Comparison of ENCODE assay signal across 7 cellular contexts in genomic region chr9:136484153-136485048, GRCh38. TPM values are rescaled to one million over a fixed set of nuclear protein-coding genes. Genes with fewer than 3 reads are reported as not detected.
DNase-seq lines count a peak whose midpoint lies in the region; ATAC-seq, FAIRE-seq and TF ChIP-seq lines count a peak whose summit lies in the region.

No MANE protein-coding gene starts in this region.

- TF ChIP-seq POLR2A in NB4 (IDR thresholded peaks at IDR 0.05; ENCODE audit: extremely low read depth, insufficient read length): no peak

- H3K27ac ChIP-seq in astrocyte (ENCODE audit: low read depth, low read length) (no peak overlapping the region), layer of hippocampus (ENCODE audit: low read depth, low read length) (peak overlapping the region; percentile 100), thoracic aorta (peak overlapping the region; percentile 100)

- peak overlapping the region; percentile 94 for H2AFZ ChIP-seq in astrocyte (ENCODE audit: low read depth, low read length)

- H3K9me3 ChIP-seq in astrocyte (ENCODE audit: insufficient read depth, low read depth, low read length) (no peaks in the 10 kb centered on the region), thoracic aorta (no peaks in the 10 kb centered on the region)

- H3K36me3 ChIP-seq in astrocyte (ENCODE audit: insufficient read depth, low read length) (peaks cover 5% of the 10 kb centered on the region), thoracic aorta (no peaks in the 10 kb centered on the region)

- H3K9ac ChIP-seq in astrocyte (ENCODE audit: low read length): peak overlapping the region; percentile 91

- peak overlapping the region; percentile 66 for H3K27ac Mint-ChIP-seq in astrocyte (ENCODE audit: unreplicated experiment)

- peak; percentile 17 for DNase-seq in NB4 (ENCODE audit: low read depth)
- DNase-seq in astrocyte (ENCODE audit: low read depth): no peak
- no peak for DNase-seq in thoracic aorta (ENCODE audit: low spot score)
- DNase-seq in germinal center (ENCODE audit: low spot score): no peak

- peaks cover 33% of the 10 kb centered on the region for H3K79me2 ChIP-seq in astrocyte (ENCODE audit: insufficient read depth, low read length)

- TF ChIP-seq CTCF in NB4 (IDR thresholded peaks at IDR 0.05; ENCODE audit: low read depth, low read length) (no peak), astrocyte (IDR thresholded peaks at IDR 0.05; ENCODE audit: insufficient read depth, low read depth, low read length) (no peak), thoracic aorta (IDR thresholded peaks at IDR 0.05) (no peak)

- no peaks in the 10 kb centered on the region for H3K36me3 Mint-ChIP-seq in astrocyte (ENCODE audit: low read depth, unreplicated experiment)

- H4K20me1 ChIP-seq in astrocyte (ENCODE audit: insufficient read depth, low read length): peaks cover 36% of the 10 kb centered on the region

- ATAC-seq in thoracic aorta (ENCODE audit: insufficient number of reproducible peaks, low FRiP score, low read depth): no peak
- no peak for ATAC-seq in HG03196 (IDR thresholded peaks at IDR 0.05; ENCODE audit: unreplicated experiment)

- H3K4me1 Mint-ChIP-seq in astrocyte (ENCODE audit: low read depth, unreplicated experiment): peaks cover 6% of the 10 kb centered on the region

- H3K4me1 ChIP-seq in astrocyte (ENCODE audit: insufficient read depth, low read length) (peaks cover 12% of the 10 kb centered on the region), thoracic aorta (ENCODE audit: control insufficient read depth in 1 of 2, low read depth in 2 of 2) (peaks cover 12 to 32% of the 10 kb centered on the region in 2 donors)

- H3K9me3 Mint-ChIP-seq in astrocyte (ENCODE audit: unreplicated experiment): no peaks in the 10 kb centered on the region

- H3K4me3 ChIP-seq in GM08714 (ENCODE audit: low read length) (peak overlapping the region; percentile 83; the same call in 1 of the 2 replicates), NB4 (ENCODE audit: low read depth, low read length) (peak overlapping the region; percentile 32), astrocyte (ENCODE audit: insufficient read depth, low read depth, low read length) (peak overlapping the region; percentile 81), thoracic aorta (peak overlapping the region; percentile 87)

- peaks cover 17% of the 10 kb centered on the region for H3K27me3 Mint-ChIP-seq in astrocyte (ENCODE audit: low read depth, unreplicated experiment)

- peak overlapping the region; percentile 77 for H3K4me3 Mint-ChIP-seq in astrocyte (ENCODE audit: unreplicated experiment)

- peak overlapping the region; percentile 97 for H3K4me2 ChIP-seq in astrocyte (ENCODE audit: low read length)

- no peaks in the 10 kb centered on the region for H3K27me3 ChIP-seq in astrocyte (ENCODE audit: insufficient read depth, low read length)
- no peaks in the 10 kb centered on the region for H3K27me3 ChIP-seq in layer of hippocampus (ENCODE audit: control insufficient read depth, insufficient read depth, low read length)
- no peaks in the 10 kb centered on the region for H3K27me3 ChIP-seq in thoracic aorta (replicated peaks; ENCODE audit: insufficient read depth)

- no peak for FAIRE-seq in astrocyte (lab: Jason Lieb, UNC)

RNA-seq across cellular contexts. Expression of gene SEC16A, which starts 1.6 kb away (rescaled TPM):
- total RNA-seq in astrocyte (94.5 and 103 TPM in 2 replicates), thoracic aorta (10 to 100 TPM; 59.0 to 72.8 TPM)

RNA-seq across cellular contexts. Expression of gene INPP5E, which starts 44.8 kb away (rescaled TPM):
- total RNA-seq in astrocyte (12.6 and 13.2 TPM in 2 replicates), thoracic aorta (10 to 100 TPM; 11.9 to 12.5 TPM)

Comparison
In these comparisons a context has a peak if more than half of its experiments do, and no peak if none do; other contexts are left out.
1. H3K4me3 ChIP-seq: peak in every context shown above with its lines; median percentile 87 in thoracic aorta; 83 in GM08714; 81 in astrocyte; 32 in NB4.